ENCODE assay signal across 1 cellular context in genomic region chrX:72128881-72129280, GRCh38.
TF ChIP-seq lines count a peak whose summit lies in the region.

No MANE protein-coding gene starts in this region.

TF ChIP-seq in HCT116, 20 proteins besides CTCF, POLR2A, EP300 and RAD21 (continued from another document):
- TF ChIP-seq EGR1 (IDR thresholded peaks at IDR 0.05; ENCODE audit: low read depth) (no peak), YY1 (IDR thresholded peaks at IDR 0.05; ENCODE audit: extremely low read depth, insufficient replicate concordance, low read depth, low read length) (no peak), CBX3 (IDR thresholded peaks at IDR 0.05; ENCODE audit: low read depth) (no peak), FOSL1 (IDR thresholded peaks at IDR 0.05; ENCODE audit: low read depth) (no peak), EZH2 (IDR thresholded peaks at IDR 0.05) (no peak), REST (IDR thresholded peaks at IDR 0.05; ENCODE audit: low read depth) (no peak), SRF (IDR thresholded peaks at IDR 0.05; ENCODE audit: low read depth) (no peak), ELF1 (IDR thresholded peaks at IDR 0.05; ENCODE audit: borderline replicate concordance, low read depth) (no peak), JUND (IDR thresholded peaks at IDR 0.05) (no peak), POLR2AphosphoS5 (IDR thresholded peaks at IDR 0.05; ENCODE audit: low read depth, low read length) (no peak), MAX (IDR thresholded peaks at IDR 0.05) (no peak), ATF3 (IDR thresholded peaks at IDR 0.05) (no peak)
